34 cellular contexts compared by ENCODE assay signal in genomic region chr19:54526972-54527371, GRCh38. TPM values are rescaled to one million over a fixed set of nuclear protein-coding genes. Genes with fewer than 3 reads are reported as not detected.
"Had no signal": no experiment of that assay in that cellular context is flagged by ENCODE, and none has a peak within 500 bp of the region (broad histone marks: within the 10 kb centered on the region; RNA-seq: fewer than 3 reads in every experiment).

No MANE protein-coding gene starts in this region.

- H3K27me3 Mint-ChIP-seq: progenitor cell of endocrine pancreas had no signal

- H3K4me2 ChIP-seq: smooth muscle cell had no signal

- H3K36me3 Mint-ChIP-seq: stimulated activated memory B cell treated with anti-CD40 and anti-IgM and Interleukin-4, amounts not matched to agents 10 μg/mL and 1 μg/mL and 100 μg/mL, for 72 hours had no signal

- H3K27ac ChIP-seq: left lung, lower lobe of right lung, ovary, right atrium auricular region, right lobe of liver, thyroid gland, transverse colon, upper lobe of right lung had no signal

- H3K4me3 ChIP-seq: left lung, lower lobe of right lung, ovary, right atrium auricular region, right lobe of liver, smooth muscle cell, thyroid gland, transverse colon, upper lobe of right lung had no signal

- H3K9me3 ChIP-seq: left lung, lower lobe of right lung, ovary, right atrium auricular region, right lobe of liver, thyroid gland, transverse colon, upper lobe of right lung had no signal

- FAIRE-seq: islet of Langerhans, kidney, urothelium cell line had no signal

- ATAC-seq: left colon; left lung; lower lobe of right lung; naive thymus-derived CD8-positive, alpha-beta T cell; right lobe of liver; stimulated activated memory B cell treated with anti-CD40 and anti-IgM and Interleukin-4, amounts not matched to agents 10 μg/mL and 1 μg/mL and 100 μg/mL, for 72 hours; stimulated activated naive CD8-positive, alpha-beta T cell treated with anti-CD3 and anti-CD28 coated beads, Interleukin-15, amount 100 ng/mL, for 72 hours; upper lobe of right lung had no signal

- H3K27me3 ChIP-seq: ovary, right atrium auricular region, right lobe of liver, thyroid gland had no signal

- H3K27ac Mint-ChIP-seq: naive thymus-derived CD8-positive, alpha-beta T cell; progenitor cell of endocrine pancreas; stimulated activated memory B cell treated with anti-CD40 and anti-IgM and Interleukin-4, amounts not matched to agents 10 μg/mL and 1 μg/mL and 100 μg/mL, for 72 hours; stimulated activated naive CD8-positive, alpha-beta T cell treated with anti-CD3 and anti-CD28 coated beads, Interleukin-15, amount 100 ng/mL, for 72 hours had no signal

- DNase-seq: hypothalamus; immature natural killer cell; kidney; left colon; left lung; lower lobe of right lung; mammary epithelial cell; mesenchymal stem cell; naive thymus-derived CD8-positive, alpha-beta T cell; ovary; right lobe of liver; stimulated activated CD4-positive, alpha-beta T cell treated with anti-CD3 and anti-CD28 coated beads, Interleukin-1b, Interleukin-23, amount 100 ng/mL, for 48 hours; stimulated activated CD4-positive, alpha-beta T cell treated with anti-CD3 and anti-CD28 coated beads, Interleukin-2, amount 100 ng/mL, for 48 hours; stimulated activated CD4-positive, alpha-beta T cell treated with anti-CD3 and anti-CD28 coated beads, Interleukin-4, amount 100 ng/mL, for 4 hours; stimulated activated CD8-positive, alpha-beta memory T cell treated with anti-CD3 and anti-CD28 coated beads, Interleukin-4, amount 100 ng/mL, for 48 hours; stimulated activated naive CD4-positive, alpha-beta T cell treated with Interleukin-2 at 50 U/mL for 16 hours; stimulated activated naive CD8-positive, alpha-beta T cell treated with anti-CD3 and anti-CD28 coated beads, Interleukin-15, amount 100 ng/mL, for 72 hours; substantia nigra; thyroid gland; transverse colon; upper lobe of right lung had no signal

- H3K4me3 Mint-ChIP-seq: naive thymus-derived CD8-positive, alpha-beta T cell; stimulated activated memory B cell treated with anti-CD40 and anti-IgM and Interleukin-4, amounts not matched to agents 10 μg/mL and 1 μg/mL and 100 μg/mL, for 72 hours; stimulated activated naive CD8-positive, alpha-beta T cell treated with anti-CD3 and anti-CD28 coated beads, Interleukin-15, amount 100 ng/mL, for 72 hours had no signal

- H3K36me3 ChIP-seq: left lung, lower lobe of right lung, ovary, right atrium auricular region, right lobe of liver, thyroid gland, transverse colon, upper lobe of right lung had no signal

- H3K4me1 ChIP-seq: left lung, lower lobe of right lung, right atrium auricular region, right lobe of liver, thyroid gland, transverse colon, upper lobe of right lung had no signal

RNA-seq across cellular contexts. Expression of gene LAIR2, which starts 24.3 kb away (rescaled TPM):
- total RNA-seq: kidney; left colon; mammary epithelial cell; mucosa of gallbladder; naive thymus-derived CD8-positive, alpha-beta T cell; omental fat pad; ovary; progenitor cell of endocrine pancreas; pulmonary artery endothelial cell; renal cortical epithelial cell; right atrium auricular region; skeletal muscle tissue; smooth muscle cell; temporal lobe; thyroid gland; upper lobe of right lung had no signal
- polyA plus RNA-seq: mammary epithelial cell, neural cell, ovary, smooth muscle cell had no signal

RNA-seq across cellular contexts. Expression of gene LILRA2, which starts 46.6 kb away (rescaled TPM):
- total RNA-seq: mammary epithelial cell, progenitor cell of endocrine pancreas, pulmonary artery endothelial cell, renal cortical epithelial cell, smooth muscle cell, temporal lobe had no signal
- polyA plus RNA-seq: mammary epithelial cell, neural cell, smooth muscle cell had no signal

RNA-seq across cellular contexts. Expression of gene CDC42EP5, which starts 53.9 kb away (rescaled TPM):
- total RNA-seq: naive thymus-derived CD8-positive, alpha-beta T cell had no signal
- polyA plus RNA-seq: immature natural killer cell; naive thymus-derived CD8-positive, alpha-beta T cell; neural cell had no signal
